ENCODE assay signal across 8 cellular contexts in the genomic region with DNA sequence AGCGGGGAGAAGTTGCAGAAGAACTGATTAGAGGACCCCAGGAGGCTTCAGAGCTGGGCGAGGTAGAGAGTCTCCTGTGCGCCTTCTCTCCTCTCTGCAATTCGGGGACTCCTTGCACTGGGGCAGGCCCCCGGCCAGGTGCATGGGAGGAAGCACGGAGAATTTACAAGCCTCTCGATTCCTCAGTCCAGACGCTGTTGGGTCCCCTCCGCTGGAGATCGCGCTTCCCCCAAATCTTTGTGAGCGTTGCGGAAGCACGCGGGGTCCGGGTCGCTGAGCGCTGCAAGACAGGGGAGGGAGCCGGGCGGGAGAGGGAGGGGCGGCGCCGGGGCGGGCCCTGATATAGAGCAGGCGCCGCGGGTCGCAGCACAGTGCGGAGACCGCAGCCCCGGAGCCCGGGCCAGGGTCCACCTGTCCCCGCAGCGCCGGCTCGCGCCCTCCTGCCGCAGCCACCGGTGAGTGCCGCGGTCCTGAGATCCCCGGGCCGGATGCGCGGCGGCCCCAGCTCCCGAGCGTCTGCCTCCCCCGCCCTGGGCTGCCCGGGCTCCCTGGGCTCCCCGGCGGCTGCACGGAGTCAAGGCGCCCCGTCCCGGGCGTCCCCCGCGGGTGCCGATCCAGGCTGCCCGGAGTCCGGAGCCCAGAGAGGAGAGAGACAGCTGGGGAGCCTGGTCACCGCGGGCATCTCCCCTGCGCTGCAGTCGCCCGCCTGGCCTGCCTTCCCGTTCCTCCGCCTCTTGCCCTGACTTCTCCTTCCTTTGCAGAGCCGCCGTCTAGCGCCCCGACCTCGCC. TPM values are rescaled to one million over a fixed set of nuclear protein-coding genes. Genes with fewer than 3 reads are reported as not detected.
DNase-seq lines count a peak whose midpoint lies in the region; ATAC-seq and TF ChIP-seq lines count a peak whose summit lies in the region.

A gene (plus strand): TSS at position 369 of the 789 bp plus-strand sequence. CDS start 424 bp downstream, outside the sequence.

- DNase-seq in Daoy (ENCODE audit: low read depth) (peak; percentile 66), T follicular helper cell (ENCODE audit: low read depth) (peak; percentile 13), cardiac fibroblast (ENCODE audit: low read depth in 2 of 2) (no peak), kidney tubule cell (ENCODE audit: low spot score) (peak; percentile 81), NCI-H128 (lab: John Stamatoyannopoulos, UW; ENCODE audit: unreplicated experiment) (no peak), NCI-H187 (lab: John Stamatoyannopoulos, UW) (no peak)
- peak; percentile 9 for DNase-seq in stimulated activated CD4-positive, alpha-beta T cell treated with anti-CD3 and anti-CD28 coated beads, Interleukin-2, amount 100 ng/mL, for 4 hours (ENCODE audit: low read depth)

- peak within 1 kb of the TSS; percentile 64 to 70 for H3K4me3 ChIP-seq in cardiac fibroblast (replicated peaks in 1 of 2; ENCODE audit: low read depth in 2 of 2, low read length in 2 of 2)

- no peak for TF ChIP-seq CTCF in cardiac fibroblast (IDR thresholded peaks at IDR 0.05; ENCODE audit: low read depth, low read length)

- ATAC-seq in HG03066 (IDR thresholded peaks at IDR 0.05; ENCODE audit: low read depth, unreplicated experiment) = peak; percentile 40

RNA-seq across cellular contexts. Expression of the gene that starts here (rescaled TPM):
- 159 and 165 TPM in 2 replicates for total RNA-seq in Daoy (2014; rRNA removed; shearing (Covaris generic))

Comparison
In these comparisons a context has a peak if more than half of its experiments do, and no peak if none do; other contexts are left out.
1. DNase-seq: peak in Daoy (single experiment), T follicular helper cell (single experiment), kidney tubule cell (single experiment) and stimulated activated CD4-positive, alpha-beta T cell treated with anti-CD3 and anti-CD28 coated beads, Interleukin-2, amount 100 ng/mL, for 4 hours (single experiment); none in cardiac fibroblast (0 of 2), NCI-H128 (single experiment) and NCI-H187 (0 of 2).